ENCODE assay signal across 21 cellular contexts in genomic region chr12:112194601-112195247, GRCh38.
DNase-seq lines count a peak whose midpoint lies in the region; ATAC-seq and TF ChIP-seq lines count a peak whose summit lies in the region.
"Had no signal": no experiment of that assay in that cellular context is flagged by ENCODE, and none has a peak within 500 bp of the region (broad histone marks: within the 10 kb centered on the region; RNA-seq: fewer than 3 reads in every experiment).

No MANE protein-coding gene starts in this region.

- H3K27ac Mint-ChIP-seq in effector memory CD8-positive, alpha-beta T cell = peak overlapping the region; percentile 19 to 41
- H3K27ac Mint-ChIP-seq in endothelial cell (ENCODE audit: unreplicated experiment) (peak overlapping the region; percentile 24), neural crest cell (ENCODE audit: unreplicated experiment) (peak overlapping the region; percentile 35)
- no peak overlapping the region for H3K27ac Mint-ChIP-seq in activated CD8-positive, alpha-beta T cell treated with anti-CD3 and anti-CD28 coated beads for 36 hours
- H3K27ac Mint-ChIP-seq: B cell; CD4-positive, alpha-beta T cell; CD8-positive, alpha-beta T cell had no signal

- no peak for ATAC-seq in effector memory CD8-positive, alpha-beta T cell (replicated peaks)
- no peak for ATAC-seq in HG03025 (IDR thresholded peaks at IDR 0.05; ENCODE audit: low FRiP score, unreplicated experiment)
- ATAC-seq in HG03432 (IDR thresholded peaks at IDR 0.05; ENCODE audit: unreplicated experiment) = no peak
- no peak for ATAC-seq in activated CD8-positive, alpha-beta T cell treated with anti-CD3 and anti-CD28 coated beads for 36 hours
- ATAC-seq: A549; CD8-positive, alpha-beta T cell; GM12878 had no signal

- CTCF ChIA-PET in activated CD8-positive, alpha-beta T cell treated with anti-CD3 and anti-CD28 coated beads for 36 hours (lab: Charles Lee) = no interaction called here

- POLR2A ChIA-PET in activated CD8-positive, alpha-beta T cell treated with anti-CD3 and anti-CD28 coated beads for 36 hours (lab: Charles Lee) = no interaction called here

- TF ChIP-seq CTCF in endothelial cell (IDR thresholded peaks at IDR 0.05; ENCODE audit: unreplicated experiment) = no peak
- no peak for TF ChIP-seq CTCF in neural crest cell (conservative IDR thresholded peaks at IDR 0.05)
- no peak for TF ChIP-seq CTCF in activated CD8-positive, alpha-beta T cell treated with anti-CD3 and anti-CD28 coated beads for 36 hours (IDR thresholded peaks at IDR 0.05)

- peaks cover 45% of the 10 kb centered on the region for H3K36me3 Mint-ChIP-seq in effector memory CD8-positive, alpha-beta T cell (ENCODE audit: insufficient read depth)
- H3K36me3 Mint-ChIP-seq in endothelial cell (ENCODE audit: low read depth, unreplicated experiment) (peaks cover 38% of the 10 kb centered on the region), neural crest cell (ENCODE audit: low read depth) (peaks cover 5% of the 10 kb centered on the region)
- peaks cover 20% of the 10 kb centered on the region for H3K36me3 Mint-ChIP-seq in activated CD8-positive, alpha-beta T cell treated with anti-CD3 and anti-CD28 coated beads for 36 hours (ENCODE audit: low read depth)

- no peaks in the 10 kb centered on the region for H3K9me3 Mint-ChIP-seq in effector memory CD8-positive, alpha-beta T cell
- H3K9me3 Mint-ChIP-seq in endothelial cell (ENCODE audit: unreplicated experiment) = no peaks in the 10 kb centered on the region
- H3K9me3 Mint-ChIP-seq in neural crest cell = no peaks in the 10 kb centered on the region
- no peaks in the 10 kb centered on the region for H3K9me3 Mint-ChIP-seq in activated CD8-positive, alpha-beta T cell treated with anti-CD3 and anti-CD28 coated beads for 36 hours
- H3K9me3 Mint-ChIP-seq: CD4-positive, alpha-beta T cell; CD8-positive, alpha-beta T cell had no signal

- peaks cover 0 to 7% of the 10 kb centered on the region in 2 donors for H3K4me1 Mint-ChIP-seq in effector memory CD8-positive, alpha-beta T cell (ENCODE audit: low read depth in 2 of 2)
- H3K4me1 Mint-ChIP-seq in endothelial cell (ENCODE audit: unreplicated experiment) (peaks cover 18% of the 10 kb centered on the region), neural crest cell (no peaks in the 10 kb centered on the region)
- H3K4me1 Mint-ChIP-seq in activated CD8-positive, alpha-beta T cell treated with anti-CD3 and anti-CD28 coated beads for 36 hours (ENCODE audit: low read depth) = no peaks in the 10 kb centered on the region
- H3K4me1 Mint-ChIP-seq: B cell had no signal

- no peaks in the 10 kb centered on the region for H3K27me3 Mint-ChIP-seq in effector memory CD8-positive, alpha-beta T cell
- H3K27me3 Mint-ChIP-seq in endothelial cell (ENCODE audit: unreplicated experiment) (peaks cover 5% of the 10 kb centered on the region), neural crest cell (ENCODE audit: low read depth) (no peaks in the 10 kb centered on the region)
- no peaks in the 10 kb centered on the region for H3K27me3 Mint-ChIP-seq in activated CD8-positive, alpha-beta T cell treated with anti-CD3 and anti-CD28 coated beads for 36 hours
- H3K27me3 Mint-ChIP-seq: B cell; CD4-positive, alpha-beta T cell had no signal

- DNase-seq in effector memory CD8-positive, alpha-beta T cell = no peak
- DNase-seq in endothelial cell (ENCODE audit: low spot score) = no peak
- DNase-seq in neural crest cell (ENCODE audit: low read depth, low spot score) = no peak
- no peak for DNase-seq in activated CD8-positive, alpha-beta T cell treated with anti-CD3 and anti-CD28 coated beads for 36 hours
- DNase-seq: AML-193; Caco-2; Calu3; CD4-positive, alpha-beta T cell; CD8-positive, alpha-beta T cell; DMS 273 treated with DMSO at 0.1 percent for 48 hours; DMS153; DMS53; DMS79; DND-41; EL; GDM1 had no signal

- intact Hi-C loops in activated CD8-positive, alpha-beta T cell treated with anti-CD3 and anti-CD28 coated beads for 36 hours (cut with micrococcal nuclease) = no loop called here

- no peak overlapping the region for H3K4me3 Mint-ChIP-seq in effector memory CD8-positive, alpha-beta T cell
- H3K4me3 Mint-ChIP-seq in endothelial cell (ENCODE audit: unreplicated experiment) (no peak overlapping the region), neural crest cell (no peak overlapping the region)
- H3K4me3 Mint-ChIP-seq in activated CD8-positive, alpha-beta T cell treated with anti-CD3 and anti-CD28 coated beads for 36 hours = no peak overlapping the region
- H3K4me3 Mint-ChIP-seq: B cell; CD4-positive, alpha-beta T cell; CD8-positive, alpha-beta T cell had no signal
